Comparison of ENCODE assay signal across 24 cellular contexts in the genomic region with DNA sequence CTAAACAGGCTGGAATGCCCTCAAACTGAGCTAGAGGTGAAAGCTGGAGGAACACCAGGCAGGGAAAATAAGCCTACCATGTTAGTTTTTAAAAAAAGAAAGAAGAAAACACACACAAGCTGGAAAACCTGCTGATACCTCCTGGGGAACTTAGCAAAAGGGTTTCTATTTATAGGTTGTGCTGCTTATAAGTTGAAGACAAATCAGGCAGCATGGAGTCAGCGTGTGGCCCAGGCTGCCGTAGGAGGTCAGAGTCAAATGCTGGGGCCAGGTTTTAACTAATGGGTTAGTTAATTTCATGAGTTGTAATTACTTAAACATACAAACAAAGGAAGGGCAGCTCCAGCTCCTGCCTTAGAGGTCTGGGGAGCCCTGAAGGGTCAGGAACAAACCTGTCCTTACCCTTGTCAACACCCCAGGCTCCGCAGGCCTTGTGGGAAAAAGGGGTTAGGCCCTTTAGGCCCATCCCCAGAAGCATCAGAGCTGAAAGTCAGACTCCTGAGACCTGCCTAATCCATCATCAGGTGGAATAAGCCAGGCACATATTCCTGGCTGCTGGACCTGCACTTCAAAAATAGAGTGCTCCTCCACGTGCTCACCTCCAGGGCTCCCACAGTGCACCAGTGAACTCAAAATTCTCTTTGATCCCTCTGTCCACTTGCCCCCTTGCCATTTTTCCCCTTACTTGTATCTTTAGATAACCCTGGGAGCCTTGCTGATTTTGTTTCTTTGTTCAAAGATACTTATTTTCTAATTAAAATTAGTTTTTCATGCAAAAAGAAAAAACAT. TPM values are rescaled to one million over a fixed set of nuclear protein-coding genes. Genes with fewer than 3 reads are reported as not detected.
"Had no signal": no experiment of that assay in that cellular context is flagged by ENCODE, and none has a peak within 500 bp of the region (broad histone marks: within the 10 kb centered on the region; RNA-seq: fewer than 3 reads in every experiment).

No MANE protein-coding gene starts in this region.

- ATAC-seq: activated CD4-positive, CD25-positive, alpha-beta regulatory T cell treated with anti-CD3 and anti-CD28 coated beads, Interleukin-2, amount 50 U/mL, for 24 hours; activated CD8-positive, alpha-beta T cell treated with anti-CD3 and anti-CD28 coated beads, Interleukin-2, amount 10 ng/mL, durations not matched to agents 7 days and 5 days; K562 had no signal

- H3K36me3 ChIP-seq: adrenal gland, breast epithelium, Peyer's patch had no signal

- DNase-seq: activated CD4-positive, alpha-beta T cell treated with anti-CD3 and anti-CD28 coated beads for 4 hours; activated CD4-positive, alpha-beta T cell treated with anti-CD3 and anti-CD28 coated beads, Interleukin-2, amount 50 U/mL, for 4 hours; activated CD8-positive, alpha-beta memory T cell treated with anti-CD3 and anti-CD28 coated beads, Interleukin-2, amount 50 U/mL, for 48 hours; activated CD8-positive, alpha-beta T cell treated with anti-CD3 and anti-CD28 coated beads, Interleukin-2, amount 10 ng/mL, durations not matched to agents 7 days and 5 days; activated naive CD4-positive, alpha-beta T cell treated with anti-CD3 and anti-CD28 coated beads, Interleukin-2, amount 50 U/mL, for 16 hours; activated naive CD8-positive, alpha-beta T cell treated with anti-CD3 and anti-CD28 coated beads, Interleukin-2, amount 10 ng/mL, durations not matched to agents 7 days and 5 days; activated T-cell treated with anti-CD3 and anti-CD28 coated beads, Interleukin-2, amount 50 U/mL, for 1 hour; adrenal gland; aorta; Karpas-422; MM.1S; NCI-H1105; NCI-H1930; NCI-H2171; NCI-H2227 treated with DMSO at 0.1 percent for 48 hours; NCI-H446 treated with DMSO at 0.1 percent for 48 hours; NCI-H526; Peyer's patch; SHP77 treated with DMSO at 0.1 percent for 48 hours had no signal

- H3K27me3 ChIP-seq: adrenal gland, breast epithelium, Peyer's patch had no signal

- H3K9me3 ChIP-seq: adrenal gland, breast epithelium, Peyer's patch had no signal

- H3K27ac ChIP-seq: adrenal gland, breast epithelium, Peyer's patch, RWPE1 had no signal

- H3K4me1 ChIP-seq: adrenal gland, breast epithelium, Peyer's patch had no signal

- H3K4me3 ChIP-seq: adrenal gland, breast epithelium, K562, Peyer's patch had no signal

RNA-seq across cellular contexts. Expression of a gene that starts 59.7 kb away (rescaled TPM):
- total RNA-seq: activated CD8-positive, alpha-beta T cell treated with anti-CD3 and anti-CD28 coated beads, Interleukin-2, amount 10 ng/mL, durations not matched to agents 7 days and 5 days; activated naive CD8-positive, alpha-beta T cell treated with anti-CD3 and anti-CD28 coated beads, Interleukin-2, amount 10 ng/mL, durations not matched to agents 7 days and 5 days; aorta; K562; Peyer's patch; SK-MEL-5 had no signal
